Comparison of ENCODE assay signal across 35 cellular contexts in genomic region chr19:42059196-42059595, GRCh38.
"Had no signal": no experiment of that assay in that cellular context is flagged by ENCODE, and none has a peak within 500 bp of the region (broad histone marks: within the 10 kb centered on the region; RNA-seq: fewer than 3 reads in every experiment).

No MANE protein-coding gene starts in this region.

- H3K9me3 ChIP-seq: MG63 had no signal

- H3K27me3 ChIP-seq: MG63 had no signal

- H3K9ac ChIP-seq: KMS-11 had no signal

- DNase-seq: Karpas-422, Kasumi-1, KG1, MG63, MM.1S, MV-4-11, NCI-H1048, NCI-H1092, NCI-H1092 treated with DMSO at 0.1 percent for 48 hours, NCI-H1105, NCI-H1105 treated with DMSO at 0.1 percent for 48 hours, NCI-H1417, NCI-H1417 treated with DMSO at 0.1 percent for 48 hours, NCI-H1436, NCI-H1436 treated with DMSO at 0.1 percent for 48 hours, NCI-H146, NCI-H1694, NCI-H1694 treated with DMSO at 0.1 percent for 48 hours, NCI-H187, NCI-H187 treated with DMSO at 0.1 percent for 48 hours, NCI-H1930, NCI-H2029, NCI-H2029 treated with DMSO at 0.1 percent for 48 hours, NCI-H2081, NCI-H2081 treated with DMSO at 0.1 percent for 48 hours, NCI-H2171, NCI-H2171 treated with DMSO at 0.1 percent for 48 hours, NCI-H2227 treated with DMSO at 0.1 percent for 48 hours, NCI-H226, NCI-H345, NCI-H446, NCI-H446 treated with DMSO at 0.1 percent for 48 hours, NCI-H510A, NCI-H510A treated with DMSO at 0.1 percent for 48 hours had no signal

- H3K27ac ChIP-seq: KMS-11 had no signal

- H3K4me2 ChIP-seq: KMS-11 had no signal

- H3K4me3 ChIP-seq: MG63 had no signal

- H3K36me3 ChIP-seq: MG63 had no signal
